ENCODE assay signal across 11 cellular contexts in the genomic region with DNA sequence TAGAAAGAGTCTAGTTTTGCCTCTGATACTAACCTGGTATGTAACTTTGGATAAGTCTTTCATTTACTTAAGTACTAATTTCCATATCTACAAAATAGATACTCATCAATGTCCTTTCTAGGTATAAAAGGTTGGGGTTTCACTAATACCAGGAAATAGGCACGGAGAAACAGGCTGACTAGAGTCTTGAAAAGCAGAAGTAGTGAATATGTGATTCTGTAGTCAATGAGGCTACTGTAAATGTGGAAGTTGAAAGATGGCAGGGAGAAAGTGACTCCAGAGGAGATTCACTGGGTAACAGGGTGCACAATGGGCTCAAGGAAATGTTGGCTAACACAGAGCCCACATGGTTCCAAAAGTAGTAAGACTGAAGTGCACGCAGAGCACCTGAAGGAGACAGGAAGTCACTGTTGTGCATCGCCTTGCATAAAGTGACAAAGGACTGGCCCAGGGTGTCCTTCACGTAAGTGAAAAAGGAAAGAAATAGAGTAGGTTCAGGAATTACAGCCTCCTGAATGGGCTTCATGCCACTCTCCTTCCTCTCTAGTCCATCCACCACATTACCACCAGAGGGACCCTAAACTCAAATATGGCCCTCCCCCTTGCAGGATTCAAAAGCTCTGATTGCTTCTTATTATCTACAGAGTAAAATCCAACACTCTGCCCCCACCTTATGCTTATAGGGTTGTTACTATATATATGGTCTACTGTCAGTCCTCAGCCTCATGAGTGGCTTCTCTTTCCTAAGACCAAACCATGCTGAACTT.
DNase-seq lines count a peak whose midpoint lies in the region; ATAC-seq and TF ChIP-seq lines count a peak whose summit lies in the region.
"Had no signal": no experiment of that assay in that cellular context is flagged by ENCODE, and none has a peak within 500 bp of the region (broad histone marks: within the 10 kb centered on the region; RNA-seq: fewer than 3 reads in every experiment).

No MANE protein-coding gene starts in this region.

- POLR2A ChIA-PET in HEK293T (lab: Yijun Ruan, JAX) (no interaction called here), OCI-LY7 (lab: Charles Lee) (no interaction called here)

- H2AFZ ChIP-seq in OCI-LY7 (ENCODE audit: low read length) = no peak overlapping the region

- no peaks in the 10 kb centered on the region for H3K4me1 ChIP-seq in OCI-LY7 (ENCODE audit: insufficient read depth, low read length, poor library complexity, severe bottlenecking)
- H3K4me1 ChIP-seq: BLaER1 had no signal

- no peaks in the 10 kb centered on the region for H3K9me3 Mint-ChIP-seq in neural crest cell

- H3K9me2 ChIP-seq in OCI-LY7 (ENCODE audit: insufficient read depth, low read length) = no peaks in the 10 kb centered on the region

- CTCF ChIA-PET in HEK293T (lab: Yijun Ruan, JAX) = no interaction called here
- CTCF ChIA-PET in OCI-LY7 (lab: Charles Lee; ENCODE audit: unreplicated experiment) = no interaction called here

- no peaks in the 10 kb centered on the region for H3K36me3 ChIP-seq in OCI-LY7 (ENCODE audit: insufficient read depth, low read length)
- H3K36me3 ChIP-seq: BLaER1 had no signal

- no TSS peak for BruUV-seq in OCI-LY7 (replicated peaks; lab: Mats Ljungman, UMichigan)

- H3K4me1 Mint-ChIP-seq in neural crest cell = no peaks in the 10 kb centered on the region

- H3K9me3 ChIP-seq in OCI-LY7 (ENCODE audit: low read length) = no peaks in the 10 kb centered on the region
- H3K9me3 ChIP-seq: BLaER1 had no signal

- TF ChIP-seq CTCF in OCI-LY7 (conservative IDR thresholded peaks at IDR 0.05; ENCODE audit: low read length) (peak; percentile 38), neural crest cell (conservative IDR thresholded peaks at IDR 0.05) (peak; percentile 42)

- H3K27ac Mint-ChIP-seq in neural crest cell (ENCODE audit: unreplicated experiment) = no peak overlapping the region

- intact Hi-C loops in OCI-LY7 (cut with micrococcal nuclease; ENCODE audit: unreplicated experiment) (loop anchor here (10.0 kb wide), 1 partner anchor 218 kb away; no protein-coding TSS in a partner anchor), left colon (cut with DNase I, micrococcal nuclease) (no loop called here)

- H3K36me3 Mint-ChIP-seq in neural crest cell (ENCODE audit: low read depth) = no peaks in the 10 kb centered on the region

- DNase-seq in SIG-M5 treated with dmso at 0.1 percent for 504 hours (lab: John Stamatoyannopoulos, UW; ENCODE audit: unreplicated experiment) = peak; percentile 2
- no peak for DNase-seq in SIG-M5 (lab: John Stamatoyannopoulos, UW)
- DNase-seq in HEK293T (ENCODE audit: extremely low spot score) = peak; percentile 6
- no peak for DNase-seq in OCI-LY7 (ENCODE audit: low spot score)
- DNase-seq in neural crest cell (ENCODE audit: low read depth, low spot score) = no peak
- DNase-seq in dedifferentiated amniotic fluid mesenchymal stem cell (ENCODE audit: extremely low spot score) = no peak
- DNase-seq in activated CD4-positive, alpha-beta T cell treated with anti-CD3 and anti-CD28 coated beads for 4 hours = no peak
- no peak for DNase-seq in left colon
- DNase-seq: retina had no signal

- peaks cover 11% of the 10 kb centered on the region for H3K27me3 Mint-ChIP-seq in neural crest cell (ENCODE audit: low read depth)

- no peaks in the 10 kb centered on the region for H4K20me1 ChIP-seq in OCI-LY7 (ENCODE audit: insufficient read depth, low read length)
- H4K20me1 ChIP-seq: BLaER1 had no signal

- no peak overlapping the region for H3K27ac ChIP-seq in OCI-LY7 (ENCODE audit: low read depth, low read length, poor library complexity, severe bottlenecking)
- H3K27ac ChIP-seq: BLaER1 had no signal

- no peak overlapping the region for H3K4me3 ChIP-seq in OCI-LY7 (ENCODE audit: low read depth, low read length, poor library complexity, severe bottlenecking)
- H3K4me3 ChIP-seq: BLaER1 had no signal

- H3K4me2 ChIP-seq in OCI-LY7 (ENCODE audit: low read length) = no peak overlapping the region
- H3K4me2 ChIP-seq: BLaER1 had no signal

- no peak overlapping the region for H3K4me3 Mint-ChIP-seq in neural crest cell

- ATAC-seq in left colon = no peak
- ATAC-seq: Panc1 had no signal

- no peaks in the 10 kb centered on the region for H3K79me2 ChIP-seq in OCI-LY7 (ENCODE audit: insufficient read depth, low read depth, low read length)

TF ChIP-seq in HEK293T, 16 proteins besides CTCF, POLR2A, EP300 and RAD21:
- TF ChIP-seq SUZ12 (IDR thresholded peaks at IDR 0.05) (no peak), CTBP1 (IDR thresholded peaks at IDR 0.05; ENCODE audit: borderline replicate concordance) (no peak), NFRKB (IDR thresholded peaks at IDR 0.05) (no peak)

Comparison
In these comparisons a context has a peak if more than half of its experiments do, and no peak if none do; other contexts are left out.
1. DNase-seq: peak in SIG-M5 treated with dmso at 0.1 percent for 504 hours (single experiment) and HEK293T (single experiment); none in SIG-M5 (single experiment), OCI-LY7 (single experiment), neural crest cell (single experiment), dedifferentiated amniotic fluid mesenchymal stem cell (single experiment), activated CD4-positive, alpha-beta T cell treated with anti-CD3 and anti-CD28 coated beads for 4 hours (0 of 2) and left colon (0 of 2).